7 cellular contexts compared by ENCODE assay signal in genomic region chr11:111871693-111872161, GRCh38. TPM values are rescaled to one million over a fixed set of nuclear protein-coding genes. Genes with fewer than 3 reads are reported as not detected.
A peak's percentile ranks its signal among the peaks of the same experiment; 100 is the strongest.
DNase-seq lines count a peak whose midpoint lies in the region; FAIRE-seq and TF ChIP-seq lines count a peak whose summit lies in the region.

No MANE protein-coding gene starts in this region.

- H2BK5ac ChIP-seq in H9 (ENCODE audit: insufficient read length, low read length): no peak overlapping the region

- TF ChIP-seq CTCF in H9 (conservative IDR thresholded peaks at IDR 0.05): no peak
- TF ChIP-seq CTCF in epithelial cell of proximal tubule (conservative IDR thresholded peaks at IDR 0.05; ENCODE audit: low read depth, low read length): no peak
- no peak for TF ChIP-seq CTCF in osteoblast (IDR thresholded peaks at IDR 0.05; ENCODE audit: extremely low read depth, low read depth, low read length)

- H3K4me2 ChIP-seq in H9 (ENCODE audit: insufficient read depth, insufficient read length, low read length): peak overlapping the region; percentile 93
- peak overlapping the region; percentile 88 for H3K4me2 ChIP-seq in osteoblast (ENCODE audit: insufficient read depth, low read length)

- H4K5ac ChIP-seq in H9 (ENCODE audit: insufficient read length, low read depth, low read length): no peak overlapping the region

- H3K14ac ChIP-seq in H9 (ENCODE audit: insufficient read depth, low read length): no peak overlapping the region

- no peak overlapping the region for H3K18ac ChIP-seq in H9 (ENCODE audit: insufficient read length, low read depth, low read length)

- no peaks in the 10 kb centered on the region for H4K20me1 ChIP-seq in H9 (ENCODE audit: control insufficient read depth, insufficient read depth, insufficient read length)
- no peaks in the 10 kb centered on the region for H4K20me1 ChIP-seq in osteoblast (ENCODE audit: insufficient read depth, low read length)

- H3K27ac Mint-ChIP-seq in H9: peak overlapping the region in 1 of 3 experiments; percentile 48; a peak in 1 of 7 replicates

- peaks cover 13% of the 10 kb centered on the region in 2 experiments for H3K4me1 Mint-ChIP-seq in H9

- H3K9me3 ChIP-seq in H9 (ENCODE audit: control insufficient read depth, low read depth, low read length) (no peaks in the 10 kb centered on the region), SJCRH30 (replicated peaks) (no peaks in the 10 kb centered on the region), osteoblast (ENCODE audit: low read depth, low read length) (no peaks in the 10 kb centered on the region)

- no peak overlapping the region for H4K91ac ChIP-seq in H9 (ENCODE audit: insufficient read length, low read depth, low read length)

- H2BK12ac ChIP-seq in H9 (ENCODE audit: insufficient read length, low read depth, low read length): no peak overlapping the region

- H3K4me3 ChIP-seq in SJCRH30: peak overlapping the region; percentile 99
- peak overlapping the region; percentile 85 for H3K4me3 ChIP-seq in epithelial cell of proximal tubule (ENCODE audit: low read depth, low read length)
- H3K4me3 ChIP-seq in osteoblast (ENCODE audit: insufficient read depth, low read length): peak overlapping the region; percentile 88

- H3K79me2 ChIP-seq in H9 (ENCODE audit: insufficient read depth, low read length) (no peaks in the 10 kb centered on the region), osteoblast (ENCODE audit: insufficient read depth, low read length) (peaks cover 9% of the 10 kb centered on the region)

- no peaks in the 10 kb centered on the region for H3K4me1 ChIP-seq in H9 (ENCODE audit: insufficient read depth, low read length)
- no peaks in the 10 kb centered on the region for H3K4me1 ChIP-seq in SJCRH30
- H3K4me1 ChIP-seq in osteoblast (ENCODE audit: insufficient read depth, low read length): peaks cover 11% of the 10 kb centered on the region

- no peak overlapping the region for H4K8ac ChIP-seq in H9 (replicated peaks; ENCODE audit: insufficient read length, low read depth, low read length)

- H3K27me3 Mint-ChIP-seq in H9 (ENCODE audit: low read depth): no peaks in the 10 kb centered on the region

- H3K79me1 ChIP-seq in H9 (ENCODE audit: insufficient read depth, low read depth, low read length, poor library complexity, severe bottlenecking): no peaks in the 10 kb centered on the region

- no CpG with 5 or more reads among the region's 5 CpGs for WGBS in H9 (ENCODE audit: extremely low coverage, insufficient read length, low lambda C conversion rate)

- H3K23ac ChIP-seq in H9 (ENCODE audit: insufficient read length, low read depth, low read length): no peak overlapping the region

- H3K27ac ChIP-seq in H9 (ENCODE audit: insufficient read length, low read depth, low read length) (no peak overlapping the region), SJCRH30 (peak overlapping the region; percentile 64; the same call in 1 of the 2 replicates), osteoblast (ENCODE audit: low read depth, low read length) (peak overlapping the region; percentile 40)

- H3K23me2 ChIP-seq in H9 (ENCODE audit: insufficient read length, low read depth, low read length, poor library complexity, severe bottlenecking): peaks cover 3% of the 10 kb centered on the region

- no peak overlapping the region for H2BK120ac ChIP-seq in H9 (ENCODE audit: low read depth, low read length, poor library complexity, severe bottlenecking)

- peak overlapping the region; percentile 50 for H3K9ac ChIP-seq in H9 (ENCODE audit: extremely low read depth, insufficient read length, low read length)

- H3K4ac ChIP-seq in H9 (ENCODE audit: low read depth, low read length): no peak overlapping the region

- FAIRE-seq in GM12891 (lab: Jason Lieb, UNC): no peak

- H2AK5ac ChIP-seq in H9 (ENCODE audit: insufficient read length, low read length): no peak overlapping the region

- peaks cover 0 to 20% (median 19%) of the 10 kb centered on the region in 3 experiments; a peak in 5 of 7 replicates for H3K36me3 Mint-ChIP-seq in H9 (ENCODE audit: insufficient read depth in 1 of 3, low read depth in 3 of 3)

- no peak overlapping the region for H3T11ph ChIP-seq in H9 (ENCODE audit: low read length)

- no peaks in the 10 kb centered on the region for H3K27me3 ChIP-seq in H9 (ENCODE audit: insufficient read depth, low read length)
- H3K27me3 ChIP-seq in SJCRH30: no peaks in the 10 kb centered on the region
- no peaks in the 10 kb centered on the region for H3K27me3 ChIP-seq in osteoblast (ENCODE audit: insufficient read depth, low read length)

- TF ChIP-seq POLR2A in GM12891 (IDR thresholded peaks at IDR 0.05; ENCODE audit: low read depth, low read length): no peak

- peak overlapping the region; percentile 92 to 95 for H3K4me3 Mint-ChIP-seq in H9

- H3K9me3 Mint-ChIP-seq in H9: no peaks in the 10 kb centered on the region

- no peak overlapping the region for H3K56ac ChIP-seq in H9 (ENCODE audit: insufficient read length, low read depth, low read length)

- no peak overlapping the region for H2BK15ac ChIP-seq in H9 (ENCODE audit: low read depth, low read length)

- H2AFZ ChIP-seq in H9 (ENCODE audit: low read length) (no peak overlapping the region), osteoblast (ENCODE audit: low read length) (peak overlapping the region; percentile 94)

- DNase-seq in H9 (no peak), SJCRH30 (peak in 1 of 2 experiments; percentile 17), epithelial cell of proximal tubule (ENCODE audit: low read depth) (no peak), osteoblast (ENCODE audit: insufficient read length, low spot score, missing footprints) (no peak), GM12891 (ENCODE audit: insufficient read length, low spot score) (no peak), HUDEP-2 (lab: John Stamatoyannopoulos, UW; ENCODE audit: unreplicated experiment in 76 of 76) (no peak), activated gamma-delta T cell (lab: John Stamatoyannopoulos, UW) (no peak)

- H2BK20ac ChIP-seq in H9 (ENCODE audit: low read depth, low read length, poor library complexity, severe bottlenecking): no peak overlapping the region

- no peaks in the 10 kb centered on the region; the same call in 1 of the 2 replicates for H3K36me3 ChIP-seq in SJCRH30
- peaks cover 15% of the 10 kb centered on the region for H3K36me3 ChIP-seq in osteoblast (ENCODE audit: insufficient read depth, low read length)

TF ChIP-seq in GM12891, 5 proteins besides CTCF, POLR2A, EP300 and RAD21:
- TF ChIP-seq SPI1 (IDR thresholded peaks at IDR 0.05; ENCODE audit: low read depth, low read length) (no peak), PAX5 (IDR thresholded peaks at IDR 0.05; ENCODE audit: insufficient read depth, low read length, severe bottlenecking) (no peak)

RNA-seq across cellular contexts. Expression of gene ALG9, which starts 0.3 kb away (rescaled TPM):
- total RNA-seq in H9 (2021) (25.5 and 26.0 TPM in 2 replicates), epithelial cell of proximal tubule (19.2 and 29.8 TPM in 2 replicates), osteoblast (35.8 and 36.8 TPM in 2 replicates)
- 29.7 and 31.4 TPM in 2 replicates for total RNA-seq in SJCRH30 (2014; rRNA removed; shearing (Covaris generic))
- polyA plus RNA-seq in GM12891 (2012; ENCODE audit: low read depth, missing spikeins): 22.9 TPM

RNA-seq across cellular contexts. Expression of gene FDXACB1, which starts 7.2 kb away (rescaled TPM):
- total RNA-seq in H9 (2021): 2.8 and 3.2 TPM in 2 replicates
- total RNA-seq in SJCRH30 (2014; rRNA removed; shearing (Covaris generic)): 0.77 and 1.2 TPM in 2 replicates
- 1.1 and 3.8 TPM in 2 replicates for total RNA-seq in epithelial cell of proximal tubule
- total RNA-seq in osteoblast: 1.4 and 1.5 TPM in 2 replicates
- 2.9 TPM for polyA plus RNA-seq in GM12891 (2012; ENCODE audit: low read depth, missing spikeins)

RNA-seq across cellular contexts. Expression of gene CFAP68, which starts 7.6 kb away (rescaled TPM):
- total RNA-seq in H9 (2021) (21.6 and 23.4 TPM in 2 replicates), epithelial cell of proximal tubule (20.0 and 29.5 TPM in 2 replicates), osteoblast (8.3 and 10.9 TPM in 2 replicates)
- 23.1 and 23.9 TPM in 2 replicates for total RNA-seq in SJCRH30 (2014; rRNA removed; shearing (Covaris generic))
- 100 TPM for polyA plus RNA-seq in GM12891 (2012; ENCODE audit: low read depth, missing spikeins)

RNA-seq across cellular contexts. Expression of gene CRYAB, which starts 39.8 kb away (rescaled TPM):
- 1.1 TPM in 1 of 2 replicates, not detected in the other for total RNA-seq in H9 (2021)
- 3.4 and 4.1 TPM in 2 replicates for total RNA-seq in SJCRH30 (2014; rRNA removed; shearing (Covaris generic))
- total RNA-seq in epithelial cell of proximal tubule: 5.9 and 25.8 TPM in 2 replicates
- total RNA-seq in osteoblast: 54.3 and 55.4 TPM in 2 replicates
- not detected for polyA plus RNA-seq in GM12891 (2012; ENCODE audit: low read depth, missing spikeins)

RNA-seq across cellular contexts. Expression of gene HSPB2, which starts 40.8 kb away (rescaled TPM):
- total RNA-seq in H9 (2021) (0.22 TPM in 1 of 2 replicates, not detected in the other), epithelial cell of proximal tubule (0.29 TPM in 1 of 2 replicates, not detected in the other), osteoblast (2.1 and 2.2 TPM in 2 replicates)
- 1.0 and 1.5 TPM in 2 replicates for total RNA-seq in SJCRH30 (2014; rRNA removed; shearing (Covaris generic))
- not detected for polyA plus RNA-seq in GM12891 (2012; ENCODE audit: low read depth, missing spikeins)
